19 cellular contexts compared by ENCODE assay signal in genomic region chr12:63079791-63080395, GRCh38.
DNase-seq lines count a peak whose midpoint lies in the region; ATAC-seq and TF ChIP-seq lines count a peak whose summit lies in the region.
"Had no signal": no experiment of that assay in that cellular context is flagged by ENCODE, and none has a peak within 500 bp of the region (broad histone marks: within the 10 kb centered on the region; RNA-seq: fewer than 3 reads in every experiment).

No MANE protein-coding gene starts in this region.

- peaks cover 5% of the 10 kb centered on the region for H3K9me2 ChIP-seq in GM23338 (ENCODE audit: insufficient read depth)

- H3K4me3 Mint-ChIP-seq in GM23338: no peak overlapping the region
- H3K4me3 Mint-ChIP-seq: activated CD8-positive, alpha-beta T cell treated with anti-CD3 and anti-CD28 coated beads for 36 hours; H9; natural killer cell; stimulated activated naive CD8-positive, alpha-beta T cell treated with anti-CD3 and anti-CD28 coated beads, Interleukin-15, Interleukin-2, amounts not matched to agents 100 ng/mL and 50 ng/mL, for 24 hours had no signal

- no peaks in the 10 kb centered on the region for H3K9me3 ChIP-seq in osteoblast (ENCODE audit: low read depth, low read length)

- ATAC-seq in GM23338 (no peak), GM21381 (IDR thresholded peaks at IDR 0.05; ENCODE audit: unreplicated experiment) (no peak), foreskin keratinocyte (no peak)
- ATAC-seq: activated CD8-positive, alpha-beta T cell treated with anti-CD3 and anti-CD28 coated beads for 36 hours; natural killer cell had no signal

- H3K36me3 ChIP-seq in GM23338 (ENCODE audit: insufficient read depth): no peaks in the 10 kb centered on the region
- H3K36me3 ChIP-seq in osteoblast (ENCODE audit: insufficient read depth, low read length): no peaks in the 10 kb centered on the region

- H3K4me1 Mint-ChIP-seq in GM23338: peaks cover 5% of the 10 kb centered on the region; the same call in 2 of the 3 replicates
- H3K4me1 Mint-ChIP-seq: natural killer cell had no signal

- H3K27me3 Mint-ChIP-seq in GM23338 (ENCODE audit: insufficient read depth, low read depth, poor library complexity): no peaks in the 10 kb centered on the region
- H3K27me3 Mint-ChIP-seq: activated CD8-positive, alpha-beta T cell treated with anti-CD3 and anti-CD28 coated beads for 36 hours; progenitor cell of endocrine pancreas; stimulated activated naive CD8-positive, alpha-beta T cell treated with anti-CD3 and anti-CD28 coated beads, Interleukin-15, Interleukin-2, amounts not matched to agents 100 ng/mL and 50 ng/mL, for 24 hours had no signal

- DNase-seq in GM23338 (ENCODE audit: low spot score): no peak
- peak; percentile 31 for DNase-seq in NCI-H2107 (lab: John Stamatoyannopoulos, UW)
- peak; percentile 17 for DNase-seq in glomerular visceral epithelial cell (ENCODE audit: extremely low spot score)
- no peak for DNase-seq in osteoblast (ENCODE audit: insufficient read length, low spot score, missing footprints)
- DNase-seq in NCI-H187 treated with DMSO at 0.1 percent for 48 hours (lab: John Stamatoyannopoulos, UW): no peak
- no peak for DNase-seq in foreskin keratinocyte
- DNase-seq: activated CD4-positive, CD25-positive, alpha-beta regulatory T cell; activated CD8-positive, alpha-beta T cell treated with anti-CD3 and anti-CD28 coated beads for 36 hours; H9; Karpas-422; natural killer cell; NCI-H1105; stimulated activated CD4-positive, alpha-beta T cell treated with anti-CD3 and anti-CD28 coated beads, Interleukin-4, amount 100 ng/mL, for 1 hour; trophoblast cell had no signal

- H3K27me3 ChIP-seq in GM23338 (ENCODE audit: insufficient read depth): no peaks in the 10 kb centered on the region
- no peaks in the 10 kb centered on the region for H3K27me3 ChIP-seq in osteoblast (ENCODE audit: insufficient read depth, low read length)
- H3K27me3 ChIP-seq in foreskin keratinocyte: no peaks in the 10 kb centered on the region

- H3K79me2 ChIP-seq in GM23338 (replicated peaks; ENCODE audit: insufficient read depth): no peaks in the 10 kb centered on the region
- H3K79me2 ChIP-seq in osteoblast (ENCODE audit: insufficient read depth, low read length): no peaks in the 10 kb centered on the region

- H4K20me1 ChIP-seq in GM23338 (replicated peaks; ENCODE audit: insufficient read depth): no peaks in the 10 kb centered on the region
- H4K20me1 ChIP-seq in osteoblast (ENCODE audit: insufficient read depth, low read length): no peaks in the 10 kb centered on the region

- no peak overlapping the region for H3K27ac Mint-ChIP-seq in GM23338
- H3K27ac Mint-ChIP-seq: activated CD8-positive, alpha-beta T cell treated with anti-CD3 and anti-CD28 coated beads for 36 hours; natural killer cell; progenitor cell of endocrine pancreas; stimulated activated naive CD8-positive, alpha-beta T cell treated with anti-CD3 and anti-CD28 coated beads, Interleukin-15, Interleukin-2, amounts not matched to agents 100 ng/mL and 50 ng/mL, for 24 hours had no signal

- no peaks in the 10 kb centered on the region for H3F3A ChIP-seq in GM23338 (replicated peaks; ENCODE audit: low read depth)

- H3K27ac ChIP-seq in GM23338 (ENCODE audit: low read depth) (no peak overlapping the region), osteoblast (ENCODE audit: low read depth, low read length) (no peak overlapping the region), foreskin keratinocyte (no peak overlapping the region)
- H3K27ac ChIP-seq: RWPE1 had no signal

- H3K4me3 ChIP-seq in GM23338 (no peak overlapping the region), osteoblast (ENCODE audit: insufficient read depth, low read length) (no peak overlapping the region)
- H3K4me3 ChIP-seq: smooth muscle cell had no signal

- H3K36me3 Mint-ChIP-seq in GM23338 (ENCODE audit: low read depth): no peaks in the 10 kb centered on the region
- H3K36me3 Mint-ChIP-seq: natural killer cell had no signal

- H3K4me1 ChIP-seq in GM23338 (ENCODE audit: insufficient read depth) (peaks cover 9% of the 10 kb centered on the region), osteoblast (ENCODE audit: insufficient read depth, low read length) (peaks cover 5% of the 10 kb centered on the region), foreskin keratinocyte (no peaks in the 10 kb centered on the region)

- no peak overlapping the region for H3K4me2 ChIP-seq in GM23338
- H3K4me2 ChIP-seq in osteoblast (ENCODE audit: insufficient read depth, low read length): no peak overlapping the region
- H3K4me2 ChIP-seq: smooth muscle cell had no signal

- H2AFZ ChIP-seq in GM23338 (peak overlapping the region; percentile 78; the same call in 1 of the 2 replicates), osteoblast (ENCODE audit: low read length) (peak overlapping the region; percentile 37)

- TF ChIP-seq CTCF in GM23338 (conservative IDR thresholded peaks at IDR 0.05; ENCODE audit: low read depth in 2 of 2) (no peak), osteoblast (IDR thresholded peaks at IDR 0.05; ENCODE audit: extremely low read depth, low read depth, low read length) (no peak), foreskin keratinocyte (conservative IDR thresholded peaks at IDR 0.05) (no peak)

- H3K9me3 Mint-ChIP-seq in GM23338: no peaks in the 10 kb centered on the region
- H3K9me3 Mint-ChIP-seq: activated CD8-positive, alpha-beta T cell treated with anti-CD3 and anti-CD28 coated beads for 36 hours; H9; stimulated activated naive CD8-positive, alpha-beta T cell treated with anti-CD3 and anti-CD28 coated beads, Interleukin-15, Interleukin-2, amounts not matched to agents 100 ng/mL and 50 ng/mL, for 24 hours had no signal

TF ChIP-seq in GM23338, 12 proteins besides CTCF, POLR2A, EP300 and RAD21:
- no peak for TF ChIP-seq ZNF331 (CRISPR knock-in tag; IDR thresholded peaks at IDR 0.05; ENCODE audit: low read depth)
- TF ChIP-seq EZH2phosphoT487 (IDR thresholded peaks at IDR 0.05; ENCODE audit: unreplicated experiment): no peak
- no peak for TF ChIP-seq STAT1 (IDR thresholded peaks at IDR 0.05; ENCODE audit: unreplicated experiment)
- no peak for TF ChIP-seq EZH2 (IDR thresholded peaks at IDR 0.05; ENCODE audit: low read depth, unreplicated experiment)
- no peak for TF ChIP-seq POLR2AphosphoS5 (IDR thresholded peaks at IDR 0.05; ENCODE audit: low read depth)
- TF ChIP-seq ZNF114 (CRISPR knock-in tag; IDR thresholded peaks at IDR 0.05): no peak

Comparison
In these comparisons a context has a peak if more than half of its experiments do, and no peak if none do; other contexts are left out.
1. DNase-seq: peak in NCI-H2107 (single experiment) and glomerular visceral epithelial cell (single experiment); none in GM23338 (single experiment), osteoblast (single experiment), NCI-H187 treated with DMSO at 0.1 percent for 48 hours (single experiment) and foreskin keratinocyte (0 of 2).